In the genomic region with DNA sequence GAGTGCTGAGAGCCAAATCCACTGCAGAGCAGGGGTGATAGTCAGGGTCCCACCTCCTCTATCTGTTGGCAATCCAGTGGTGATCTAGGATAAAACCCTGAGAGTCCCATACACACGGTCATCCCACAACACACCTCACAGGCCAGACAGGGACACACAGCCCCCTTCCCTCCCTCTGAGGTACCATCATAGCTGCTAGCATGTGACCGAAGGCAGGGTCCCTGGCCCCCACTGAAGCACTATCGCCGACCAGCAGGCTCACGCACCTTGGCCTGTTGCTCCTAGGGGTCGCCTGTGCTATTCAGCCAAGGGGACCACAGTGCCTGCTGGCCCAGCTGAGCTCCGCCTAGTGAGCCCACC, we compare ENCODE assay signal across 7 cellular contexts.
A peak's percentile ranks its signal among the peaks of the same experiment; 100 is the strongest.
DNase-seq lines count a peak whose midpoint lies in the region; ATAC-seq, FAIRE-seq and TF ChIP-seq lines count a peak whose summit lies in the region.
"Not testable (repeated sequence)": the region's sequence is repeated elsewhere in the genome, so short reads cannot be mapped to it uniquely, and the experiment has no call there.

No MANE protein-coding gene starts in this region.

- CTCF ChIA-PET in HCT116 (lab: Charles Lee): interaction anchor here (1.0 to 1.3 kb wide), 2 partner anchors 37 to 204 kb away, joined by 3 to 4 read pairs; no protein-coding TSS in a partner anchor
- CTCF ChIA-PET in HepG2 (lab: Yijun Ruan, JAX; ENCODE audit: low intra/inter-chr PET ratio, low total read pairs): not testable (repeated sequence)

- H3K9me3 ChIP-seq in HCT116 (ENCODE audit: control insufficient read depth in 1 of 2, insufficient read depth in 1 of 2, low read depth in 1 of 2, low read length in 2 of 2); NT2/D1 (ENCODE audit: insufficient read depth, low read length); HepG2 (ENCODE audit: low read length); mesodermal cell (ENCODE audit: control insufficient read depth, low read length); suprapubic skin: not testable (repeated sequence)

- POLR2A ChIA-PET in HCT116 (lab: Charles Lee); HepG2 (lab: Yijun Ruan, JAX): not testable (repeated sequence)

- not testable (repeated sequence) for H3K9ac ChIP-seq in HCT116 (ENCODE audit: low read length); HepG2 (ENCODE audit: insufficient read depth, low read depth, low read length)
- H3K9ac ChIP-seq in NT2/D1 (ENCODE audit: insufficient read length, low read depth): peak overlapping the region; percentile 33

- not testable (repeated sequence) for H3K36me3 ChIP-seq in HCT116 (ENCODE audit: control insufficient read depth in 1 of 2, insufficient read depth in 2 of 2, low read length in 2 of 2); NT2/D1 (ENCODE audit: insufficient read depth, insufficient read length, low read length); HepG2 (replicated peaks in 1 of 2; ENCODE audit: control insufficient read depth in 1 of 2, insufficient read depth in 2 of 2, low read length in 2 of 2); mesodermal cell (ENCODE audit: control insufficient read depth, insufficient read depth, low read length); suprapubic skin

- H3K27ac Mint-ChIP-seq in brain (peak overlapping the region in 3 of 5 experiments; percentile 24 to 54 (median 40)), osteocyte (ENCODE audit: unreplicated experiment) (peak overlapping the region; percentile 59)

- H3K4me2 ChIP-seq in HCT116 (ENCODE audit: low read length) (peak overlapping the region; percentile 58; the same call in 1 of the 2 replicates), HepG2 (ENCODE audit: low read depth, low read length) (peak overlapping the region; percentile 69)

- TF ChIP-seq CTCF in HCT116 (IDR thresholded peaks at IDR 0.05 in 2 of 3, conservative IDR thresholded peaks at IDR 0.05 in 1 of 3; ENCODE audit: borderline replicate concordance in 1 of 3, insufficient read depth in 1 of 3, low read depth in 2 of 3, low read length in 2 of 3); brain (conservative IDR thresholded peaks at IDR 0.05); HepG2 (CRISPR knock-in tag; IDR thresholded peaks at IDR 0.05); osteocyte (IDR thresholded peaks at IDR 0.05); suprapubic skin (IDR thresholded peaks at IDR 0.05): not testable (repeated sequence)

- FAIRE-seq in HepG2 (lab: Jason Lieb, UNC): not testable (repeated sequence)

- in situ Hi-C loops in HepG2 (cut with HindIII; ENCODE audit: extremely low pct_ligation_motif_present, low pct_unique_long_range_greater_than_20kb): not testable (repeated sequence)

- not testable (repeated sequence) for ATAC-seq in HCT116, HepG2

- not testable (repeated sequence) for H3K36me3 Mint-ChIP-seq in brain; osteocyte (ENCODE audit: unreplicated experiment)

- not testable (repeated sequence) for H3K79me2 ChIP-seq in HCT116 (ENCODE audit: insufficient read depth, low read length); HepG2 (ENCODE audit: insufficient read depth, low read length)

- not testable (repeated sequence) for H3K9me2 ChIP-seq in HCT116 (ENCODE audit: insufficient read depth)

- H3K4me1 Mint-ChIP-seq in brain: not testable (repeated sequence)
- H3K4me1 Mint-ChIP-seq in osteocyte (ENCODE audit: unreplicated experiment): peaks cover 23% of the 10 kb centered on the region

- not testable (repeated sequence) for H3K27me3 ChIP-seq in HCT116 (ENCODE audit: insufficient read depth, low read length); NT2/D1 (ENCODE audit: insufficient read depth, insufficient read length); HepG2 (ENCODE audit: control insufficient read depth in 1 of 2, insufficient read depth in 2 of 2, low read length in 2 of 2); suprapubic skin

- not testable (repeated sequence) for TF ChIP-seq POLR2A in HCT116 (IDR thresholded peaks at IDR 0.05; ENCODE audit: borderline replicate concordance, extremely low read depth, insufficient read depth, insufficient read length); HepG2 (IDR thresholded peaks at IDR 0.05; ENCODE audit: insufficient read depth in 1 of 2, low read depth in 2 of 2, low read length in 2 of 2); suprapubic skin (IDR thresholded peaks at IDR 0.05)

- intact Hi-C loops in HCT116 (cut with micrococcal nuclease); HepG2 (cut with micrococcal nuclease; ENCODE audit: unreplicated experiment): not testable (repeated sequence)

- H3K27ac ChIP-seq in HCT116 (ENCODE audit: low read depth, low read length); HepG2 (ENCODE audit: extremely low read length, insufficient read depth, low read length); suprapubic skin: not testable (repeated sequence)
- peak overlapping the region; percentile 87 for H3K27ac ChIP-seq in mesodermal cell (ENCODE audit: low read depth, low read length, severe bottlenecking)

- H3K27me3 Mint-ChIP-seq in brain: peaks cover 12% of the 10 kb centered on the region
- H3K27me3 Mint-ChIP-seq in osteocyte (ENCODE audit: unreplicated experiment): not testable (repeated sequence)

- H3K4me3 Mint-ChIP-seq in brain; osteocyte (ENCODE audit: unreplicated experiment): not testable (repeated sequence)

- TF ChIP-seq EP300 in HepG2 (IDR thresholded peaks at IDR 0.05; ENCODE audit: low read depth in 2 of 2, low read length in 2 of 2); HepG2 (CRISPR knock-in tag; IDR thresholded peaks at IDR 0.05; ENCODE audit: borderline replicate concordance); suprapubic skin (IDR thresholded peaks at IDR 0.05): not testable (repeated sequence)

- not testable (repeated sequence) for BruUV-seq in HCT116 (replicated peaks; lab: Mats Ljungman, UMichigan); HepG2 (replicated peaks; lab: Mats Ljungman, UMichigan)

- not testable (repeated sequence) for TF ChIP-seq RAD21 in HCT116 (IDR thresholded peaks at IDR 0.05; ENCODE audit: low read depth); HepG2 (CRISPR knock-in tag; IDR thresholded peaks at IDR 0.05)

- H2AFZ ChIP-seq in HCT116 (ENCODE audit: low read depth, low read length, poor library complexity, severe bottlenecking); HepG2 (ENCODE audit: low read length): not testable (repeated sequence)

- H3K4me1 ChIP-seq in HCT116 (ENCODE audit: control insufficient read depth in 1 of 2, insufficient read depth in 2 of 2, low read length in 2 of 2): peaks cover 0 to 19% of the 10 kb centered on the region in 2 experiments; a peak in 2 of 4 replicates
- H3K4me1 ChIP-seq in NT2/D1 (ENCODE audit: insufficient read depth, insufficient read length); HepG2 (ENCODE audit: insufficient read depth, low read length); mesodermal cell (ENCODE audit: control insufficient read depth, insufficient read depth, low read length, poor library complexity, severe bottlenecking): not testable (repeated sequence)
- H3K4me1 ChIP-seq in suprapubic skin: peaks cover 18% of the 10 kb centered on the region

- WGBS in HepG2 (ENCODE audit: low lambda C conversion rate): 40% methylated on average over 2 of the region's 7 CpGs
- WGBS in mesodermal cell (ENCODE audit: insufficient coverage in 2 of 2), 2 experiments: 88% methylated on average over 1 of the region's 7 CpGs; no CpG with 5 or more reads in 1 of the 2 experiments
- 90% methylated on average over 7 of the region's 7 CpGs for whole genome bisulfite sequencing in suprapubic skin

- H3K4me3 ChIP-seq in HCT116 (replicated peaks in 1 of 2; ENCODE audit: low read depth in 1 of 2, low read length in 2 of 2); NT2/D1 (ENCODE audit: insufficient read length, low read depth); mesodermal cell (ENCODE audit: extremely low read depth, insufficient read depth, low read length, poor library complexity, severe bottlenecking); suprapubic skin: not testable (repeated sequence)
- peak overlapping the region in 1 of 3 experiments; percentile 56; a peak in 1 of 6 replicates for H3K4me3 ChIP-seq in HepG2 (replicated peaks in 1 of 3; ENCODE audit: insufficient read depth in 1 of 3, low read depth in 2 of 3, low read length in 3 of 3)

- not testable (repeated sequence) for H4K20me1 ChIP-seq in HCT116 (ENCODE audit: insufficient read depth); HepG2 (ENCODE audit: insufficient read depth, low read length)

- not testable (repeated sequence) for H3K9me3 Mint-ChIP-seq in brain; osteocyte (ENCODE audit: unreplicated experiment)

- not testable (repeated sequence) for DNase-seq in HCT116 (ENCODE audit: low read depth, low spot score); NT2/D1 (ENCODE audit: low read depth, low spot score); HepG2 (ENCODE audit: low spot score); osteocyte (ENCODE audit: extremely low spot score, unreplicated experiment)
- peak; percentile 44 to 48 for DNase-seq in suprapubic skin (ENCODE audit: low spot score in 2 of 2)

- RAD21 ChIA-PET in HCT116 (lab: Charles Lee; ENCODE audit: low non-redundant PET in 1 of 2, low total read pairs in 2 of 2, uncharacterized antibody in 2 of 2, unreplicated experiment in 2 of 2): not testable (repeated sequence)
